In the genomic region with DNA sequence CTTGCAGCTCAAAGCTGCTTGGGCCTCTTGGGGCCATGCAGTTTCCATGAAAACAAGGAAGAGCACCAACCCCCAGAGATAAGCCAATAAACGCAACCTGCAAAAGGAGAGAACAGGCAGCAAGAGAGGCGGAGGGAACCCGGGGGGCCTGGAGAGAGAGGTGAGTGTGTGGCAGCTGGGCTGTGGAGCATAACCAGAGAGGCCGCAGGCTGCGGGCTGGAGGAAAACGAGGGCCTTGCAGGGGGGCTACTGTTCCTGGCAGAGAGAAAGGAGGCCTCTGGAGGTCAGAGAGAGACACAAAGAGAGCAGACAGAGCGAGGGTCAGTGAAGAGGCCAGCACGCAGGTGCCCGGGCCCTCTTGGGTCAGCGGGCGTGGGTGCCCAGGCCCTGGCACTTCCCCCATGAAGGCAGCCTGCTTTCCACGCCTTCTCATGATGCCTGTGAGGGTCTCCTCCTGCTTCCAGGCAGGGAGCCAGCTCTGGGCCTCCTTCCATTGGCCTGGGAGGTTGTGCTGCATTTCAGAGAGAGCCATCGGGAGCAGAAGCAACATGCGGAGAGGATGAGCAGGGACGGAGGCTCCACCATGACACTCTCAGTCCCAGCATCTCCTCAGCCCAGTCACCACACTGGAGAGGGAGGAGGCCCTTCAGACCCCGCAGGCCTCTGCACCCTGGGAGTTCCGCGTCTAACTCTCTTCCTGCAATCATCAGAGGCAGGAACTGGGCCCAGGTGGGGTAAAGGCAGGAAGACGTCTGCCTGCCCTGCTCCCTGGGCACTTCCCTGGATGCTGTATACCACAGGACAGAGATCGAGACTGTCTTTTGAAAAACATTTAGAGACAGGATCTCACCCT, we compare ENCODE assay signal across 9 cellular contexts. TPM values are rescaled to one million over a fixed set of nuclear protein-coding genes. Genes with fewer than 3 reads are reported as not detected.
DNase-seq lines count a peak whose midpoint lies in the region; ATAC-seq, FAIRE-seq and TF ChIP-seq lines count a peak whose summit lies in the region.
"Not testable (repeated sequence)": the region's sequence is repeated elsewhere in the genome, so short reads cannot be mapped to it uniquely, and the experiment has no call there.
"Had no signal": no experiment of that assay in that cellular context is flagged by ENCODE, and none has a peak within 500 bp of the region (broad histone marks: within the 10 kb centered on the region; RNA-seq: fewer than 3 reads in every experiment).

No MANE protein-coding gene starts in this region.

- TF ChIP-seq EP300 in K562 (IDR thresholded peaks at IDR 0.05; ENCODE audit: low read length): not testable (repeated sequence)

- not testable (repeated sequence) for H3K36me3 Mint-ChIP-seq in naive B cell

- H3K9ac ChIP-seq in K562 (ENCODE audit: insufficient read depth in 1 of 2, low read depth in 2 of 2, low read length in 2 of 2): peak overlapping the region; percentile 96 to 98

- H3K9me1 ChIP-seq in K562 (ENCODE audit: control insufficient read depth, insufficient read depth, low read length): not testable (repeated sequence)

- in situ Hi-C loops in K562 (cut with MboI): not testable (repeated sequence)

- H3K27ac Mint-ChIP-seq in naive B cell: peak overlapping the region in 5 of 6 donors; percentile 20 to 89 (median 85)

- H3K4me3 Mint-ChIP-seq in naive B cell: peak overlapping the region; percentile 79 to 91 (median 84)

- H3K4me1 ChIP-seq in K562 (replicated peaks in 1 of 2; ENCODE audit: control insufficient read depth in 2 of 2, insufficient read depth in 2 of 2, low read length in 2 of 2): peaks cover 6 to 43% of the 10 kb centered on the region in 2 experiments; a peak in 4 of 5 replicates

- TF ChIP-seq RAD21 in K562 (CRISPR knock-in tag; conservative IDR thresholded peaks at IDR 0.05 in 1 of 2, IDR thresholded peaks at IDR 0.05 in 1 of 2): not testable (repeated sequence)

- not testable (repeated sequence) for H3K36me3 ChIP-seq in BJ (ENCODE audit: control insufficient read depth, insufficient read depth, low read length)
- peaks cover 34% of the 10 kb centered on the region; the same call in 1 of the 3 replicates for H3K36me3 ChIP-seq in K562 (ENCODE audit: control insufficient read depth, insufficient read depth, low read length)

- H3K79me2 ChIP-seq in K562 (ENCODE audit: control insufficient read depth, insufficient read depth, low read length): peaks cover 75% of the 10 kb centered on the region

- not testable (repeated sequence) for H3K27me3 Mint-ChIP-seq in naive B cell

- WGBS in K562 (ENCODE audit: insufficient coverage, low coverage, missing lambda C conversion rate): 41% methylated on average over 10 of the region's 20 CpGs

- H3K9me3 Mint-ChIP-seq in naive B cell: not testable (repeated sequence)

- not testable (repeated sequence) for H4K20me1 ChIP-seq in K562 (replicated peaks; ENCODE audit: control insufficient read depth, insufficient read depth, low read length)

- H3K4me2 ChIP-seq in K562 (ENCODE audit: insufficient read depth, low read length): peak overlapping the region; percentile 85

- peak overlapping the region; percentile 95 for H3K4me3 ChIP-seq in BJ (ENCODE audit: low read depth, low read length)
- H3K4me3 ChIP-seq in K562: peak overlapping the region; percentile 99
- H3K4me3 ChIP-seq in foreskin fibroblast (ENCODE audit: low read depth in 1 of 2, low read length in 2 of 2): peak overlapping the region; percentile 60 to 82

- ATAC-seq in GM21786 (IDR thresholded peaks at IDR 0.05; ENCODE audit: unreplicated experiment): peak; percentile 18
- ATAC-seq in K562: peak; percentile 1; the same call in 1 of the 3 replicates
- ATAC-seq in naive B cell (ENCODE audit: low read depth in 2 of 2): not testable (repeated sequence)

- peak overlapping the region; percentile 33; the same call in 1 of the 2 replicates for H2AFZ ChIP-seq in K562 (ENCODE audit: low read depth, low read length)

- not testable (repeated sequence) for H3K27me3 ChIP-seq in BJ (ENCODE audit: control insufficient read depth, insufficient read depth, low read length); K562 (ENCODE audit: control insufficient read depth in 2 of 2, insufficient read depth in 2 of 2, low read length in 2 of 2)

- peaks cover 17 to 43% (median 34%) of the 10 kb centered on the region in 3 donors for H3K4me1 Mint-ChIP-seq in naive B cell

- not testable (repeated sequence) for BruUV-seq in K562 (replicated peaks; lab: Mats Ljungman, UMichigan)

- not testable (repeated sequence) for TF ChIP-seq CTCF in BJ (IDR thresholded peaks at IDR 0.05; ENCODE audit: insufficient read depth, low read depth, low read length); K562 (IDR thresholded peaks at IDR 0.05 in 2 of 3, conservative IDR thresholded peaks at IDR 0.05 in 1 of 3; ENCODE audit: insufficient read depth in 2 of 3, low read depth in 1 of 3, low read length in 3 of 3); foreskin fibroblast (IDR thresholded peaks at IDR 0.05; ENCODE audit: low read depth, low read length)

- FAIRE-seq in K562 (lab: Jason Lieb, UNC): peak; percentile 11

- peak overlapping the region; percentile 72 for H3K27ac ChIP-seq in K562 (ENCODE audit: extremely low read depth, low read depth, low read length)

- intact Hi-C loops in K562 (cut with micrococcal nuclease): loop anchor here (5.0 kb wide), 1 partner anchor 181 kb away; no protein-coding TSS in a partner anchor

- TF ChIP-seq POLR2A in K562 (conservative IDR thresholded peaks at IDR 0.05): not testable (repeated sequence)

- CTCF ChIA-PET in BJ (lab: Yijun Ruan, JAX); K562 (lab: Yijun Ruan, JAX; ENCODE audit: low intra/inter-chr PET ratio): not testable (repeated sequence)

- not testable (repeated sequence) for DNase-seq in BJ (ENCODE audit: low read depth); naive B cell
- DNase-seq in NCI-H345 (lab: John Stamatoyannopoulos, UW): peak; percentile 3
- DNase-seq in activated CD4-positive, alpha-beta T cell treated with anti-CD3 and anti-CD28 coated beads for 4 hours: peak; percentile 16 to 24
- peak in 1 of 4 experiments; percentile 29 for DNase-seq in K562 (ENCODE audit: extremely low read depth in 1 of 4, low spot score in 3 of 4)
- peak in 1 of 2 donors; percentile 41 for DNase-seq in foreskin fibroblast
- peak; percentile 8 for DNase-seq in stimulated activated CD8-positive, alpha-beta memory T cell treated with anti-CD3 and anti-CD28 coated beads, Interleukin-12 subunit alpha, Interleukin-12 subunit beta, amount 100 ng/mL, for 1 hour (ENCODE audit: low read depth)

- POLR2A ChIA-PET in BJ (lab: Charles Lee); K562 (lab: Yijun Ruan, JAX): not testable (repeated sequence)

- not testable (repeated sequence) for H3K9me3 ChIP-seq in K562 (replicated peaks; ENCODE audit: control insufficient read depth, insufficient read depth, low read depth, low read length)

RNA-seq across cellular contexts. Expression of a gene that starts 1.4 kb away (rescaled TPM):
- polyA plus RNA-seq in BJ (2011; rRNA removed) (60.4 and 114 TPM in 2 replicates), K562 (2011; rRNA removed) (124 and 159 TPM in 2 replicates), K562 (2014; fragmentation: Illumina TruSeq; extraction: Trizol) (12.3 and 61.7 TPM in 2 replicates), K562 (2014; fragmentation: Nextera tagmentation; extraction: Ambion mirVana) (10 to 100 TPM in 1 of 2 experiments, 1 to 10 TPM in 1; 5.8 to 10.8 TPM), K562 (2014; rRNA removed) (313 and 341 TPM in 2 replicates), naive B cell (ENCODE audit: low read depth in 6 of 6) (100 to 1,000 TPM in 2 of 6 donors, 10 to 100 TPM in 4; 48.5 to 108 (median 82.3) TPM)
- 11.5 and 19.7 TPM in 2 replicates for polyA minus RNA-seq in BJ (2011; rRNA and poly(A)+ RNA removed)
- 25.8 and 78.6 TPM in 2 replicates for total RNA-seq in K562 (2011; cell fraction: chromatin; rRNA removed; ENCODE audit: low replicate concordance)
- total RNA-seq in K562 (2011; cell fraction: nucleolus; rRNA removed): 83.4 and 85.7 TPM in 2 replicates
- 47.7 and 51.6 TPM in 2 replicates for total RNA-seq in K562 (2011; cell fraction: nucleoplasm; rRNA removed)
- total RNA-seq in K562 (2014; rRNA removed) (355 and 449 TPM in 2 replicates), K562 (2014; rRNA removed; fragmentation: Illumina TruSeq; extraction: Trizol) (14.0 and 16.2 TPM in 2 replicates), K562 (2015; rRNA removed; fragmentation: Illumina TruSeq; extraction: Trizol) (101 and 116 TPM in 2 replicates), K562 (2021) (261 and 263 TPM in 2 replicates)
- 129 and 471 TPM in 2 replicates for polyA plus RNA-seq in K562 (2011; cell fraction: cytosol; rRNA removed)
- 79.8 and 83.1 TPM in 2 replicates for polyA plus RNA-seq in K562 (2011; cell fraction: nucleus; rRNA removed)
- 211 and 226 TPM in 2 replicates for polyA plus RNA-seq in K562 (2012)
- polyA minus RNA-seq in K562 (2011; rRNA and poly(A)+ RNA removed): 11.0 and 12.8 TPM in 2 replicates
- polyA minus RNA-seq in K562 (2011; cell fraction: cytosol; rRNA and poly(A)+ RNA removed): 40.8 and 54.0 TPM in 2 replicates
- polyA minus RNA-seq in K562 (2011; cell fraction: nucleus; rRNA and poly(A)+ RNA removed): 29.5 and 33.0 TPM in 2 replicates

RNA-seq across cellular contexts. Expression of a gene that starts 14.9 kb away (rescaled TPM):
- polyA plus RNA-seq in BJ (2011; rRNA removed): not detected in 2 replicates
- polyA minus RNA-seq in BJ (2011; rRNA and poly(A)+ RNA removed): not detected in 2 replicates
- not detected in 2 replicates for total RNA-seq in K562 (2011; cell fraction: chromatin; rRNA removed; ENCODE audit: low replicate concordance)
- total RNA-seq in K562 (2011; cell fraction: nucleolus; rRNA removed): not detected in 2 replicates
- not detected in 2 replicates for total RNA-seq in K562 (2011; cell fraction: nucleoplasm; rRNA removed)
- not detected in 2 replicates for total RNA-seq in K562 (2014; rRNA removed)
- not detected in 2 replicates for total RNA-seq in K562 (2014; rRNA removed; fragmentation: Illumina TruSeq; extraction: Trizol)
- total RNA-seq in K562 (2015; rRNA removed; fragmentation: Illumina TruSeq; extraction: Trizol): not detected in 2 replicates
- not detected in 2 replicates for total RNA-seq in K562 (2021)
- polyA plus RNA-seq in K562 (2011; rRNA removed): 0.14 TPM in 1 of 2 replicates, not detected in the other
- 0.43 TPM in 1 of 2 replicates, not detected in the other for polyA plus RNA-seq in K562 (2011; cell fraction: cytosol; rRNA removed)
- polyA plus RNA-seq in K562 (2011; cell fraction: nucleus; rRNA removed): 0.07 TPM in 1 of 2 replicates, not detected in the other
- polyA plus RNA-seq in K562 (2012): 0.20 and 0.44 TPM in 2 replicates
- not detected in 2 replicates for polyA plus RNA-seq in K562 (2014; fragmentation: Illumina TruSeq; extraction: Trizol)
- not detected for polyA plus RNA-seq in K562 (2014; fragmentation: Nextera tagmentation; extraction: Ambion mirVana)
- polyA plus RNA-seq in K562 (2014; rRNA removed): not detected in 2 replicates
- not detected in 2 replicates for polyA minus RNA-seq in K562 (2011; rRNA and poly(A)+ RNA removed)
- not detected in 2 replicates for polyA minus RNA-seq in K562 (2011; cell fraction: cytosol; rRNA and poly(A)+ RNA removed)
- not detected in 2 replicates for polyA minus RNA-seq in K562 (2011; cell fraction: nucleus; rRNA and poly(A)+ RNA removed)
- polyA plus RNA-seq in naive B cell (ENCODE audit: low read depth in 6 of 6): not detected
- total RNA-seq: mesenteric fat pad had no signal

RNA-seq across cellular contexts. Expression of a gene that starts 36.8 kb away (rescaled TPM):
- polyA plus RNA-seq in BJ (2011; rRNA removed): 9.2 and 14.1 TPM in 2 replicates
- 2.7 and 3.7 TPM in 2 replicates for polyA minus RNA-seq in BJ (2011; rRNA and poly(A)+ RNA removed)
- total RNA-seq in K562 (2011; cell fraction: chromatin; rRNA removed; ENCODE audit: low replicate concordance): 34.1 and 111 TPM in 2 replicates
- total RNA-seq in K562 (2011; cell fraction: nucleolus; rRNA removed): 65.5 and 86.6 TPM in 2 replicates
- 51.4 and 61.8 TPM in 2 replicates for total RNA-seq in K562 (2011; cell fraction: nucleoplasm; rRNA removed)
- 19.5 and 28.0 TPM in 2 replicates for total RNA-seq in K562 (2014; rRNA removed)
- 3.7 and 4.3 TPM in 2 replicates for total RNA-seq in K562 (2014; rRNA removed; fragmentation: Illumina TruSeq; extraction: Trizol)
- 9.5 and 9.6 TPM in 2 replicates for total RNA-seq in K562 (2015; rRNA removed; fragmentation: Illumina TruSeq; extraction: Trizol)
- 12.5 and 13.1 TPM in 2 replicates for total RNA-seq in K562 (2021)
- polyA plus RNA-seq in K562 (2011; rRNA removed): 22.1 and 29.0 TPM in 2 replicates
- 19.9 and 23.2 TPM in 2 replicates for polyA plus RNA-seq in K562 (2011; cell fraction: cytosol; rRNA removed)
- 128 and 170 TPM in 2 replicates for polyA plus RNA-seq in K562 (2011; cell fraction: nucleus; rRNA removed)
- 11.6 and 20.5 TPM in 2 replicates for polyA plus RNA-seq in K562 (2012)
- polyA plus RNA-seq in K562 (2014; fragmentation: Illumina TruSeq; extraction: Trizol): 8.8 and 11.0 TPM in 2 replicates
- 1 to 10 TPM; 1.1 to 1.3 TPM for polyA plus RNA-seq in K562 (2014; fragmentation: Nextera tagmentation; extraction: Ambion mirVana)
- 25.1 and 38.1 TPM in 2 replicates for polyA plus RNA-seq in K562 (2014; rRNA removed)
- polyA minus RNA-seq in K562 (2011; rRNA and poly(A)+ RNA removed): 4.6 and 4.9 TPM in 2 replicates
- 5.3 and 10.2 TPM in 2 replicates for polyA minus RNA-seq in K562 (2011; cell fraction: cytosol; rRNA and poly(A)+ RNA removed)
- 20.9 and 21.0 TPM in 2 replicates for polyA minus RNA-seq in K562 (2011; cell fraction: nucleus; rRNA and poly(A)+ RNA removed)
- under 1 TPM in 2 of 6 donors, not detected in 4; 0.27 TPM for polyA plus RNA-seq in naive B cell (ENCODE audit: low read depth in 6 of 6)
